21 cellular contexts compared by ENCODE assay signal in the genomic region with DNA sequence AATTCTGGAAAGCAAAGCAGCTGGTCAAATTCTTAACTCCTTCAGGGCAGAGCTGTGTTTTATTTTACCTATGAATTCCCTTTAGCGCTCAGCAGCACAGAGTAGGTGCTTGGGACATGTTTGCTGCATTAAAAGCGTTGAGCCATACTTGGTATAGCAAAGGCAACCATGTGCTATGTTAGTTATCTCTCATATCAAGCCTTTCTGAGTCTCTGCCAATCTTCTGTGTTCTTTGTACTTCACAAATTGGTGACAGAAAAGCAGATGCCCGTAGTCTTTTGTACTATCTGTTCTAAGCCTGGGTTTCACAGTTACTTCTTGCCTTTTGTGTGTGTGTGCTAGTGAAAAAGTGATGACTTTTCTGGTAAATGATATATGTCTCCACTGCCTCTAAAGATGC. TPM values are rescaled to one million over a fixed set of nuclear protein-coding genes. Genes with fewer than 3 reads are reported as not detected.
DNase-seq lines count a peak whose midpoint lies in the region; ATAC-seq, FAIRE-seq and TF ChIP-seq lines count a peak whose summit lies in the region.
"Had no signal": no experiment of that assay in that cellular context is flagged by ENCODE, and none has a peak within 500 bp of the region (broad histone marks: within the 10 kb centered on the region; RNA-seq: fewer than 3 reads in every experiment).

No MANE protein-coding gene starts in this region.

- peak overlapping the region in 1 of 2 donors; percentile 31 for H3K27ac ChIP-seq in liver (ENCODE audit: low read depth in 1 of 2, low read length in 2 of 2)
- H3K27ac ChIP-seq in HepG2 (ENCODE audit: extremely low read length, insufficient read depth, low read length): no peak overlapping the region
- H3K27ac ChIP-seq: BLaER1 treated with 17β-estradiol and CSF1 and Interleukin-3, amounts not matched to agents 10 nM and 100 nM; GM23248; KMS-11 had no signal

- no peak for FAIRE-seq in HepG2 (lab: Jason Lieb, UNC)
- peak; percentile 32 for FAIRE-seq in bronchial epithelial cell (lab: Jason Lieb, UNC)
- FAIRE-seq: GM12878 had no signal

- no peak for TF ChIP-seq CTCF in liver (IDR thresholded peaks at IDR 0.05; ENCODE audit: low read depth, low read length, missing input control)
- no peak for TF ChIP-seq CTCF in HepG2 (CRISPR knock-in tag; IDR thresholded peaks at IDR 0.05)
- TF ChIP-seq CTCF in bronchial epithelial cell (IDR thresholded peaks at IDR 0.05; ENCODE audit: insufficient read depth, low read length, severe bottlenecking): no peak

- no peaks in the 10 kb centered on the region for H3K36me3 Mint-ChIP-seq in activated CD4-positive, alpha-beta T cell treated with anti-CD3 and anti-CD28 coated beads, Interleukin-2, amount 10 ng/mL, durations not matched to agents 24 days and 14 days (ENCODE audit: low read depth)
- H3K36me3 Mint-ChIP-seq in stimulated activated effector memory CD8-positive, alpha-beta T cell treated with anti-CD3 and anti-CD28 coated beads, Interleukin-12 subunit alpha, Interleukin-12 subunit beta, amount 100 ng/mL, for 72 hours: peaks cover 5% of the 10 kb centered on the region

- POLR2A ChIA-PET in HepG2 (lab: Yijun Ruan, JAX): no interaction called here

- H3K36me3 ChIP-seq in liver (ENCODE audit: control insufficient read depth in 4 of 4, insufficient read depth in 3 of 4, low read depth in 1 of 4, low read length in 3 of 4) (no peaks in the 10 kb centered on the region), HepG2 (replicated peaks in 1 of 2; ENCODE audit: control insufficient read depth in 1 of 2, insufficient read depth in 2 of 2, low read length in 2 of 2) (no peaks in the 10 kb centered on the region), bronchial epithelial cell (ENCODE audit: control insufficient read depth, insufficient read depth, low read length) (no peaks in the 10 kb centered on the region)
- H3K36me3 ChIP-seq: BLaER1 treated with 17β-estradiol and CSF1 and Interleukin-3, amounts not matched to agents 10 nM and 100 nM had no signal

- H3K9me3 Mint-ChIP-seq in activated CD4-positive, alpha-beta T cell treated with anti-CD3 and anti-CD28 coated beads, Interleukin-2, amount 10 ng/mL, durations not matched to agents 24 days and 14 days: peaks cover 8% of the 10 kb centered on the region
- no peaks in the 10 kb centered on the region for H3K9me3 Mint-ChIP-seq in stimulated activated effector memory CD8-positive, alpha-beta T cell treated with anti-CD3 and anti-CD28 coated beads, Interleukin-12 subunit alpha, Interleukin-12 subunit beta, amount 100 ng/mL, for 72 hours
- H3K9me3 Mint-ChIP-seq: CD8-positive, alpha-beta memory T cell had no signal

- H3K27me3 ChIP-seq in liver (ENCODE audit: control insufficient read depth in 4 of 4, insufficient read depth in 4 of 4, low read length in 3 of 4) (no peaks in the 10 kb centered on the region), HepG2 (ENCODE audit: control insufficient read depth in 1 of 2, insufficient read depth in 2 of 2, low read length in 2 of 2) (peaks cover 0 to 12% of the 10 kb centered on the region in 2 experiments; a peak in 3 of 5 replicates), bronchial epithelial cell (ENCODE audit: control insufficient read depth, insufficient read depth, low read length) (no peaks in the 10 kb centered on the region)
- H3K27me3 ChIP-seq: BLaER1 treated with 17β-estradiol and CSF1 and Interleukin-3, amounts not matched to agents 10 nM and 100 nM had no signal

- no peaks in the 10 kb centered on the region for H4K20me1 ChIP-seq in HepG2 (ENCODE audit: insufficient read depth, low read length)
- H4K20me1 ChIP-seq: BLaER1 treated with 17β-estradiol and CSF1 and Interleukin-3, amounts not matched to agents 10 nM and 100 nM had no signal

- H3K9ac ChIP-seq in liver (ENCODE audit: low read depth in 1 of 2, low read length in 2 of 2) (no peak overlapping the region), HepG2 (ENCODE audit: insufficient read depth, low read depth, low read length) (no peak overlapping the region)
- H3K9ac ChIP-seq: BLaER1 treated with 17β-estradiol and CSF1 and Interleukin-3, amounts not matched to agents 10 nM and 100 nM; GM23248; KMS-11 had no signal

- intact Hi-C loops in activated CD4-positive, alpha-beta T cell treated with anti-CD3 and anti-CD28 coated beads, Interleukin-2, amount 10 ng/mL, durations not matched to agents 24 days and 14 days (cut with micrococcal nuclease): no loop called here
- intact Hi-C loops in HepG2 (cut with micrococcal nuclease; ENCODE audit: unreplicated experiment): no loop called here

- no peak overlapping the region for H2AFZ ChIP-seq in HepG2 (ENCODE audit: low read length)
- H2AFZ ChIP-seq: GM23248 had no signal

- H3K9me3 ChIP-seq in liver (ENCODE audit: control insufficient read depth in 4 of 4, low read length in 3 of 4): no peaks in the 10 kb centered on the region
- H3K9me3 ChIP-seq in HepG2 (ENCODE audit: low read length): no peaks in the 10 kb centered on the region

- peaks cover 31% of the 10 kb centered on the region for H3K4me1 Mint-ChIP-seq in activated CD4-positive, alpha-beta T cell treated with anti-CD3 and anti-CD28 coated beads, Interleukin-2, amount 10 ng/mL, durations not matched to agents 24 days and 14 days
- H3K4me1 Mint-ChIP-seq in stimulated activated effector memory CD8-positive, alpha-beta T cell treated with anti-CD3 and anti-CD28 coated beads, Interleukin-12 subunit alpha, Interleukin-12 subunit beta, amount 100 ng/mL, for 72 hours: peaks cover 14% of the 10 kb centered on the region
- H3K4me1 Mint-ChIP-seq: CD8-positive, alpha-beta memory T cell had no signal

- in situ Hi-C loops in HepG2 (cut with HindIII; ENCODE audit: extremely low pct_ligation_motif_present, low pct_unique_long_range_greater_than_20kb): no loop called here

- TF ChIP-seq POLR2A in HepG2 (IDR thresholded peaks at IDR 0.05; ENCODE audit: insufficient read depth in 1 of 2, low read depth in 2 of 2, low read length in 2 of 2): no peak

- BruUV-seq in HepG2 (replicated peaks; lab: Mats Ljungman, UMichigan): no TSS peak

- peak overlapping the region; percentile 85 for H3K27ac Mint-ChIP-seq in activated CD4-positive, alpha-beta T cell treated with anti-CD3 and anti-CD28 coated beads, Interleukin-2, amount 10 ng/mL, durations not matched to agents 24 days and 14 days
- H3K27ac Mint-ChIP-seq in stimulated activated effector memory CD8-positive, alpha-beta T cell treated with anti-CD3 and anti-CD28 coated beads, Interleukin-12 subunit alpha, Interleukin-12 subunit beta, amount 100 ng/mL, for 72 hours: no peak overlapping the region
- H3K27ac Mint-ChIP-seq: CD8-positive, alpha-beta memory T cell had no signal

- H3K4me2 ChIP-seq in HepG2 (ENCODE audit: low read depth, low read length): no peak overlapping the region
- H3K4me2 ChIP-seq: BLaER1 treated with 17β-estradiol and CSF1 and Interleukin-3, amounts not matched to agents 10 nM and 100 nM; KMS-11 had no signal

- no peak for TF ChIP-seq RAD21 in liver (IDR thresholded peaks at IDR 0.05)
- no peak for TF ChIP-seq RAD21 in HepG2 (CRISPR knock-in tag; IDR thresholded peaks at IDR 0.05)

- CTCF ChIA-PET in HepG2 (lab: Yijun Ruan, JAX; ENCODE audit: low intra/inter-chr PET ratio, low total read pairs): no interaction called here

- H3K4me3 Mint-ChIP-seq in activated CD4-positive, alpha-beta T cell treated with anti-CD3 and anti-CD28 coated beads, Interleukin-2, amount 10 ng/mL, durations not matched to agents 24 days and 14 days: peak overlapping the region; percentile 25
- no peak overlapping the region for H3K4me3 Mint-ChIP-seq in stimulated activated effector memory CD8-positive, alpha-beta T cell treated with anti-CD3 and anti-CD28 coated beads, Interleukin-12 subunit alpha, Interleukin-12 subunit beta, amount 100 ng/mL, for 72 hours
- H3K4me3 Mint-ChIP-seq: CD8-positive, alpha-beta memory T cell had no signal

- no peak for ATAC-seq in HepG2
- peak; percentile 63 for ATAC-seq in stimulated activated effector memory CD8-positive, alpha-beta T cell treated with anti-CD3 and anti-CD28 coated beads, Interleukin-12 subunit alpha, Interleukin-12 subunit beta, amount 100 ng/mL, for 72 hours
- ATAC-seq: GM12878, Panc1, Right ventricle myocardium inferior had no signal

- peaks cover 3 to 47% (median 28%) of the 10 kb centered on the region in 4 donors for H3K4me1 ChIP-seq in liver (ENCODE audit: control insufficient read depth in 4 of 4, insufficient read depth in 4 of 4, low read length in 3 of 4)
- H3K4me1 ChIP-seq in HepG2 (ENCODE audit: insufficient read depth, low read length): peaks cover 28% of the 10 kb centered on the region

- no peaks in the 10 kb centered on the region for H3K27me3 Mint-ChIP-seq in activated CD4-positive, alpha-beta T cell treated with anti-CD3 and anti-CD28 coated beads, Interleukin-2, amount 10 ng/mL, durations not matched to agents 24 days and 14 days

- no peaks in the 10 kb centered on the region for H3K79me2 ChIP-seq in HepG2 (ENCODE audit: insufficient read depth, low read length)

- WGBS in liver: 50% methylated on average over 3 of the region's 3 CpGs
- WGBS in HepG2 (ENCODE audit: low lambda C conversion rate): 35% methylated on average over 3 of the region's 3 CpGs

- no peak for DNase-seq in activated CD4-positive, alpha-beta T cell treated with anti-CD3 and anti-CD28 coated beads, Interleukin-2, amount 10 ng/mL, durations not matched to agents 24 days and 14 days
- no peak for DNase-seq in activated CD4-positive, alpha-beta T cell treated with anti-CD3 and anti-CD28 coated beads, Interleukin-2, amount 50 U/mL, for 4 hours
- no peak for DNase-seq in HepG2 (ENCODE audit: low spot score)
- no peak for DNase-seq in bronchial epithelial cell (ENCODE audit: low read depth)
- DNase-seq in stimulated activated effector memory CD8-positive, alpha-beta T cell treated with anti-CD3 and anti-CD28 coated beads, Interleukin-12 subunit alpha, Interleukin-12 subunit beta, amount 100 ng/mL, for 72 hours (ENCODE audit: low spot score in 2 of 2): no peak
- DNase-seq in GM19238 (ENCODE audit: insufficient read length, low spot score): no peak
- DNase-seq in RPMI8226: no peak
- DNase-seq: CD8-positive, alpha-beta memory T cell; GDM1; NCI-H1048; NCI-H1436 treated with DMSO at 0.1 percent for 48 hours; NCI-H2029 treated with DMSO at 0.1 percent for 48 hours; NCI-H2171 treated with DMSO at 0.1 percent for 48 hours; NCI-H774 had no signal

- TF ChIP-seq EP300 in HepG2 (IDR thresholded peaks at IDR 0.05; ENCODE audit: low read depth in 2 of 2, low read length in 2 of 2) (no peak), HepG2 (CRISPR knock-in tag; IDR thresholded peaks at IDR 0.05; ENCODE audit: borderline replicate concordance) (no peak)

- no peak overlapping the region for H3K4me3 ChIP-seq in liver (ENCODE audit: low read depth in 1 of 3, low read length in 3 of 3)
- H3K4me3 ChIP-seq in HepG2 (replicated peaks in 1 of 3; ENCODE audit: insufficient read depth in 1 of 3, low read depth in 2 of 3, low read length in 3 of 3): no peak overlapping the region
- no peak overlapping the region for H3K4me3 ChIP-seq in bronchial epithelial cell (ENCODE audit: low read depth, low read length)
- H3K4me3 ChIP-seq: BLaER1 treated with 17β-estradiol and CSF1 and Interleukin-3, amounts not matched to agents 10 nM and 100 nM; GM12878; GM23248 had no signal

RNA-seq across cellular contexts. Expression of a gene that starts 16.1 kb away (rescaled TPM):
- 39.5 and 42.7 TPM in 2 replicates for total RNA-seq in activated CD4-positive, alpha-beta T cell treated with anti-CD3 and anti-CD28 coated beads, Interleukin-2, amount 10 ng/mL, durations not matched to agents 24 days and 14 days
- total RNA-seq in liver (10 to 100 TPM in 1 of 2 donors, 1 to 10 TPM in 1; 10.0 to 37.9 TPM), HepG2 (2016; rRNA removed; fragmentation: Illumina TruSeq; extraction: Trizol) (14.4 and 17.6 TPM in 2 replicates), bronchial epithelial cell (49.2 and 52.6 TPM in 2 replicates)
- polyA plus RNA-seq in liver (10 to 100 TPM; 11.4 to 15.8 TPM), HepG2 (2011; rRNA removed) (7.3 and 9.2 TPM in 2 replicates)
- 52.4 and 52.6 TPM in 2 replicates for total RNA-seq in HepG2 (2016; cell fraction: cytosol; rRNA removed; fragmentation: Illumina TruSeq; extraction: Trizol; ENCODE audit: low read depth)
- total RNA-seq in HepG2 (2016; cell fraction: insoluble cytoplasmic fraction; rRNA removed; fragmentation: Illumina TruSeq; extraction: Trizol): 14.9 and 17.3 TPM in 2 replicates
- 23.8 and 25.0 TPM in 2 replicates for total RNA-seq in HepG2 (2016; cell fraction: membrane; rRNA removed; fragmentation: Illumina TruSeq; extraction: Trizol)
- 11.9 and 12.8 TPM in 2 replicates for total RNA-seq in HepG2 (2016; cell fraction: nucleus; rRNA removed; fragmentation: Illumina TruSeq; extraction: Trizol)
- polyA plus RNA-seq in HepG2 (2011; cell fraction: cytosol; rRNA removed): 4.0 and 6.6 TPM in 2 replicates
- 4.0 and 5.2 TPM in 2 replicates for polyA plus RNA-seq in HepG2 (2011; cell fraction: nucleus; rRNA removed)
- 9.3 and 10.4 TPM in 2 replicates for polyA plus RNA-seq in HepG2 (2012)
- 5.6 and 5.7 TPM in 2 replicates for polyA plus RNA-seq in HepG2 (2016; cell fraction: cytosol; fragmentation: Illumina TruSeq; extraction: Trizol; ENCODE audit: low read depth)
- polyA plus RNA-seq in HepG2 (2016; cell fraction: insoluble cytoplasmic fraction; fragmentation: Illumina TruSeq; extraction: Trizol; ENCODE audit: low read depth): 13.3 and 13.7 TPM in 2 replicates
- polyA plus RNA-seq in HepG2 (2016; cell fraction: membrane; fragmentation: Illumina TruSeq; extraction: Trizol; ENCODE audit: low read depth): 10.8 and 11.4 TPM in 2 replicates
- 12.2 and 13.7 TPM in 2 replicates for polyA plus RNA-seq in HepG2 (2016; cell fraction: nucleus; fragmentation: Illumina TruSeq; extraction: Trizol; ENCODE audit: insufficient read depth, low read depth)
- polyA minus RNA-seq in HepG2 (2011; rRNA and poly(A)+ RNA removed; ENCODE audit: low replicate concordance): 3.6 and 4.7 TPM in 2 replicates
- 4.5 and 5.6 TPM in 2 replicates for polyA minus RNA-seq in HepG2 (2011; cell fraction: cytosol; rRNA and poly(A)+ RNA removed)
- 12.9 and 14.2 TPM in 2 replicates for polyA minus RNA-seq in HepG2 (2011; cell fraction: nucleus; rRNA and poly(A)+ RNA removed)
